1 cellular context compared by ENCODE assay signal in the genomic region with DNA sequence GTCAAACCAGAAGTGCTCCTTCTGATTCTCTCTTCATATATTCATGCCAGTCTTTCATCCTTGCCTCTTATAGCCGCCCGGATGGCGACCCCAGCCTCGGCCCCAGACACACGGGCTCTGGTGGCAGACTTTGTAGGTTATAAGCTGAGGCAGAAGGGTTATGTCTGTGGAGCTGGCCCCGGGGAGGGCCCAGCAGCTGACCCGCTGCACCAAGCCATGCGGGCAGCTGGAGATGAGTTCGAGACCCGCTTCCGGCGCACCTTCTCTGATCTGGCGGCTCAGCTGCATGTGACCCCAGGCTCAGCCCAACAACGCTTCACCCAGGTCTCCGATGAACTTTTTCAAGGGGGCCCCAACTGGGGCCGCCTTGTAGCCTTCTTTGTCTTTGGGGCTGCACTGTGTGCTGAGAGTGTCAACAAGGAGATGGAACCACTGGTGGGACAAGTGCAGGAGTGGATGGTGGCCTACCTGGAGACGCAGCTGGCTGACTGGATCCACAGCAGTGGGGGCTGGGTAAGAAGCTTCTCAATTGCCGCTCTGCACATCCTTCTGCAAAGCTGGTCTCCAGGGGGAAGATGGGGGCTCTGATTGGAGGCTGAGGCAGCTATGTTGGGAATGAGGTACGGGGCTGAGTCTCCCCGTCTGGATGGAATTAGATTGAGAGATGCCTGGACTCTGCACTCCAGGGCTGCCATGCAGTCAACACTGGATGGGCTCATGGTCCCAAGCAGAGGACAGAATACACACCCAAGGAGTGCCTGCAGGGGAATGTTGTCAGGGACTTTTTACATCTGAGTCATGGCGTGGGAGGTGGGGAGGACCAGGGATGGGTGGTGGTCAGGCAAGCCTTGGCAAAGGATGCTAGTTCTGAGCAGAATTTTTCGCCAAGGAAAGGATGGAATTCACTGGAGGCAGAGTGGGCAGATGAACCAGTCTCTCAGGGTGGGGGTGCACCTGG.
TF ChIP-seq lines count a peak whose summit lies in the region.

No MANE protein-coding gene starts in this region.

TF ChIP-seq in endothelial cell of umbilical vein, 7 proteins besides CTCF, POLR2A, EP300 and RAD21:
- TF ChIP-seq POLR2AphosphoS5 (IDR thresholded peaks at IDR 0.05; ENCODE audit: insufficient read depth, low read depth, low read length): no peak
- no peak for TF ChIP-seq EZH2 (IDR thresholded peaks at IDR 0.05; ENCODE audit: borderline replicate concordance, low read depth, low read length, severe bottlenecking)
- no peak for TF ChIP-seq JUN (IDR thresholded peaks at IDR 0.05; ENCODE audit: borderline replicate concordance, insufficient read depth, insufficient read length, low read depth)
- no peak for TF ChIP-seq GATA2 (IDR thresholded peaks at IDR 0.05; ENCODE audit: insufficient read depth, insufficient read length, low read depth, low read length)
- TF ChIP-seq MAX (IDR thresholded peaks at IDR 0.05; ENCODE audit: insufficient read depth, insufficient read length): no peak
- TF ChIP-seq MYC (IDR thresholded peaks at IDR 0.05; ENCODE audit: low read depth, low read length): no peak
- TF ChIP-seq FOS (IDR thresholded peaks at IDR 0.05; ENCODE audit: borderline replicate concordance, insufficient read depth, low read length): no peak
TF ChIP-seq in endothelial cell of umbilical vein: peak in this region for 0.
